Comparison of ENCODE assay signal across 8 cellular contexts in the genomic region with DNA sequence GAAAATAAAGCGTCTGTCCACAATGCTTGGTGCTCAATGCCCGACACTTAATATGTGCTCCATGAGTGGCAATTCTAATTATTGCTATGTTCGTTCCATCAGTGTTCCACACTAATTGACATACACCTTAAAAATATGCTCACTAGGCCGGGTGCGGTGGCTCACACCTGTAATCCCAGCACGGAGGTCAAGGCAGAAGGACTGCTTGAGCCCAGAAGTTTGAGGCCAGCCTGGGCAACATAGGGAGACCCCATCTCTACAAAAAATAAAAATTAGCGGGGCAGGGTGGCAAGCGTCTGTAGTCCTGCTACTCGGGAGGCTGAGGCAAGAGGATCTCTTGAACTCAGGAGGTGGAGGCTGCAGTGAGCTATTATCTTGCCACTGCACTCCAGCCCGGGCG. TPM values are rescaled to one million over a fixed set of nuclear protein-coding genes. Genes with fewer than 3 reads are reported as not detected.
A peak's percentile ranks its signal among the peaks of the same experiment; 100 is the strongest.
DNase-seq lines count a peak whose midpoint lies in the region; ATAC-seq and TF ChIP-seq lines count a peak whose summit lies in the region.

No MANE protein-coding gene starts in this region.

- H3K36me3 Mint-ChIP-seq in activated CD4-positive, alpha-beta T cell treated with anti-CD3 and anti-CD28 coated beads for 36 hours (ENCODE audit: low read depth): peaks cover 2% of the 10 kb centered on the region
- H3K36me3 Mint-ChIP-seq in activated naive CD4-positive, alpha-beta T cell treated with anti-CD3 and anti-CD28 coated beads, Interleukin-2, amount 50 U/mL, for 72 hours: peaks cover 9 to 12% of the 10 kb centered on the region in 2 donors

- TF ChIP-seq EP300 in suprapubic skin (IDR thresholded peaks at IDR 0.05): no peak

- TF ChIP-seq CTCF in left lung (IDR thresholded peaks at IDR 0.05) (no peak), suprapubic skin (IDR thresholded peaks at IDR 0.05) (no peak)

- H3K36me3 ChIP-seq in left lung: no peaks in the 10 kb centered on the region
- no peaks in the 10 kb centered on the region for H3K36me3 ChIP-seq in suprapubic skin

- CTCF ChIA-PET in activated CD4-positive, alpha-beta T cell treated with anti-CD3 and anti-CD28 coated beads for 36 hours (lab: Charles Lee): no interaction called here

- H3K27me3 Mint-ChIP-seq in activated CD4-positive, alpha-beta T cell treated with anti-CD3 and anti-CD28 coated beads for 36 hours: no peaks in the 10 kb centered on the region

- peaks cover 0 to 2% of the 10 kb centered on the region in 2 donors for H3K27me3 ChIP-seq in left lung
- no peaks in the 10 kb centered on the region for H3K27me3 ChIP-seq in suprapubic skin

- H3K4me3 ChIP-seq in left lung (peak overlapping the region; percentile 83 to 87), suprapubic skin (peak overlapping the region; percentile 75)

- no peaks in the 10 kb centered on the region for H3K9me3 ChIP-seq in left lung
- H3K9me3 ChIP-seq in suprapubic skin: no peaks in the 10 kb centered on the region

- no peak for DNase-seq in activated CD4-positive, alpha-beta T cell treated with anti-CD3 and anti-CD28 coated beads for 36 hours
- DNase-seq in activated CD4-positive, alpha-beta T cell treated with anti-CD3 and anti-CD28 coated beads, Interleukin-2, amount 50 U/mL, for 1 hour: no peak
- DNase-seq in activated naive CD4-positive, alpha-beta T cell treated with anti-CD3 and anti-CD28 coated beads, Interleukin-2, amount 50 U/mL, for 72 hours (ENCODE audit: low spot score in 2 of 2): peak in 1 of 2 donors; percentile 3
- DNase-seq in left lung (no peak), suprapubic skin (ENCODE audit: low spot score in 2 of 2) (no peak), SHP77 treated with DMSO at 0.1 percent for 48 hours (lab: John Stamatoyannopoulos, UW) (no peak)
- no peak for DNase-seq in stimulated activated CD4-positive, alpha-beta T cell treated with anti-CD3 and anti-CD28 coated beads, Interleukin-1b, Interleukin-23, amount 100 ng/mL, for 48 hours
- DNase-seq in activated effector memory CD4-positive, alpha-beta T cell treated with anti-CD3 and anti-CD28 coated beads, Interleukin-2, amount 50 U/mL, for 16 hours: no peak

- H3K4me1 ChIP-seq in left lung (peaks cover 10 to 44% of the 10 kb centered on the region in 2 donors), suprapubic skin (peaks cover 18% of the 10 kb centered on the region)

- ATAC-seq in activated CD4-positive, alpha-beta T cell treated with anti-CD3 and anti-CD28 coated beads for 36 hours: no peak
- ATAC-seq in activated naive CD4-positive, alpha-beta T cell treated with anti-CD3 and anti-CD28 coated beads, Interleukin-2, amount 50 U/mL, for 72 hours: no peak
- no peak for ATAC-seq in left lung

- no peak for TF ChIP-seq POLR2A in suprapubic skin (IDR thresholded peaks at IDR 0.05)

- peaks cover 36% of the 10 kb centered on the region for H3K4me1 Mint-ChIP-seq in activated CD4-positive, alpha-beta T cell treated with anti-CD3 and anti-CD28 coated beads for 36 hours

- H3K27ac ChIP-seq in left lung (peak overlapping the region; percentile 82 to 83), suprapubic skin (no peak overlapping the region)

- H3K9me3 Mint-ChIP-seq in activated CD4-positive, alpha-beta T cell treated with anti-CD3 and anti-CD28 coated beads for 36 hours (ENCODE audit: low read depth): no peaks in the 10 kb centered on the region
- no peaks in the 10 kb centered on the region for H3K9me3 Mint-ChIP-seq in activated naive CD4-positive, alpha-beta T cell treated with anti-CD3 and anti-CD28 coated beads, Interleukin-2, amount 50 U/mL, for 72 hours

- 88% methylated on average over 11 of the region's 11 CpGs for WGBS in suprapubic skin

- intact Hi-C loops in activated CD4-positive, alpha-beta T cell treated with anti-CD3 and anti-CD28 coated beads for 36 hours (cut with DNase I, micrococcal nuclease): loop anchor here (1.0 to 10.0 kb wide), 9 partner anchors 26 to 698 kb away; partner anchors contain the start of genes RPL6 (in 2 of the 2), ACAD10 (in 1 of the 2), BRAP (in 1 of the 2) and ERP29 (in 1 of the 2)
- intact Hi-C loops in left lung (cut with DNase I): loop anchor here in 1 of 2 donors (10.0 kb wide), 1 partner anchor 188 kb away; no protein-coding TSS in a partner anchor

- POLR2A ChIA-PET in activated CD4-positive, alpha-beta T cell treated with anti-CD3 and anti-CD28 coated beads for 36 hours (lab: Charles Lee): no interaction called here

- H3K4me3 Mint-ChIP-seq in activated CD4-positive, alpha-beta T cell treated with anti-CD3 and anti-CD28 coated beads for 36 hours: peak overlapping the region; percentile 91

- H3K27ac Mint-ChIP-seq in activated CD4-positive, alpha-beta T cell treated with anti-CD3 and anti-CD28 coated beads for 36 hours: peak overlapping the region; percentile 84
- H3K27ac Mint-ChIP-seq in activated naive CD4-positive, alpha-beta T cell treated with anti-CD3 and anti-CD28 coated beads, Interleukin-2, amount 50 U/mL, for 72 hours: peak overlapping the region; percentile 68 to 87

RNA-seq across cellular contexts. Expression of gene HECTD4, which starts 0.6 kb away (rescaled TPM):
- total RNA-seq in activated CD4-positive, alpha-beta T cell treated with anti-CD3 and anti-CD28 coated beads for 36 hours: 10 to 100 TPM; 22.2 to 23.8 TPM
- 10 to 100 TPM; 26.7 to 31.0 TPM for total RNA-seq in activated naive CD4-positive, alpha-beta T cell treated with anti-CD3 and anti-CD28 coated beads, Interleukin-2, amount 50 U/mL, for 72 hours
- total RNA-seq in left lung: 10 to 100 TPM; 41.3 to 51.4 TPM
- 100 to 1,000 TPM in 1 of 4 donors, 10 to 100 TPM in 3; 53.7 to 168 (median 62.9) TPM for total RNA-seq in suprapubic skin

RNA-seq across cellular contexts. Expression of gene RPL6, which starts 26.5 kb away (rescaled TPM):
- 1,000 to 10,000 TPM; 2,097 to 2,202 TPM for total RNA-seq in activated CD4-positive, alpha-beta T cell treated with anti-CD3 and anti-CD28 coated beads for 36 hours
- 1,000 to 10,000 TPM; 1,565 to 2,604 TPM for total RNA-seq in activated naive CD4-positive, alpha-beta T cell treated with anti-CD3 and anti-CD28 coated beads, Interleukin-2, amount 50 U/mL, for 72 hours
- total RNA-seq in left lung (1,000 to 10,000 TPM in 1 of 2 donors, 100 to 1,000 TPM in 1; 954 to 1,106 TPM), suprapubic skin (1,000 to 10,000 TPM; 1,161 to 1,752 (median 1,687) TPM)

RNA-seq across cellular contexts. Expression of gene PTPN11, which starts 35.9 kb away (rescaled TPM):
- 100 to 1,000 TPM; 129 to 134 TPM for total RNA-seq in activated CD4-positive, alpha-beta T cell treated with anti-CD3 and anti-CD28 coated beads for 36 hours
- 100 to 1,000 TPM; 105 to 118 TPM for total RNA-seq in activated naive CD4-positive, alpha-beta T cell treated with anti-CD3 and anti-CD28 coated beads, Interleukin-2, amount 50 U/mL, for 72 hours
- total RNA-seq in left lung (100 to 1,000 TPM; 100 to 118 TPM), suprapubic skin (10 to 100 TPM; 56.6 to 70.7 (median 65.3) TPM)
